Comparison of ENCODE assay signal across 7 cellular contexts in the genomic region with DNA sequence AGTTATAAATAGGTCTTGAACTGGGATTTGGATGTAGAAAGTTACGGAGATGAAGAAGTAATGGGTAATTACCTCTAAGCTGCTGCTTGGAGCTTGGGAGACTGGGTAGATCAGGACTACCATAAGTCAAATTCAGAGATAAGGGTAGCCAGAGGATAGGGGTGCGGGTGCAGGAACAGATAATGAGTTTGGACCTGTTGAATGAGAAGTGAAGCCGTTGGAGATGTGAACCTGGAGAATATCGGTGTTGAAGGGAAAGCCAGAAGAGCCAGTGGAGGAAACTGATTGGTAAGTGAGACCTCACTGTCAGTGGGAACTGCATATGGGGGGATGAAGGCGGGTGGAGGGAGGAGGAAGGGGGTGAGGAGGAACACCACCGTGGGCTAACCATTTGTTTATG. TPM values are rescaled to one million over a fixed set of nuclear protein-coding genes. Genes with fewer than 3 reads are reported as not detected.
A peak's percentile ranks its signal among the peaks of the same experiment; 100 is the strongest.
DNase-seq lines count a peak whose midpoint lies in the region; ATAC-seq and TF ChIP-seq lines count a peak whose summit lies in the region.

No MANE protein-coding gene starts in this region.

- no peaks in the 10 kb centered on the region for H3K4me1 ChIP-seq in aorta (ENCODE audit: control insufficient read depth in 1 of 2, insufficient read depth in 2 of 2, low read length in 2 of 2)

- H3K27me3 ChIP-seq in H7 (ENCODE audit: control insufficient read depth, insufficient read depth, low read length) (peaks cover 1% of the 10 kb centered on the region; the same call in 1 of the 2 replicates), aorta (ENCODE audit: control insufficient read depth in 1 of 2, insufficient read depth in 2 of 2, low read length in 1 of 2) (no peaks in the 10 kb centered on the region)

- H3K36me3 ChIP-seq in H7 (replicated peaks; ENCODE audit: control insufficient read depth, insufficient read depth, low read length), result no peaks in the 10 kb centered on the region
- H3K36me3 ChIP-seq in SK-N-MC (ENCODE audit: insufficient read depth, low read length), result no peaks in the 10 kb centered on the region
- no peaks in the 10 kb centered on the region for H3K36me3 ChIP-seq in aorta (ENCODE audit: control insufficient read depth in 1 of 2, insufficient read depth in 2 of 2, low read length in 1 of 2)

- H3K27ac ChIP-seq in SK-N-MC, result no peak overlapping the region
- H3K27ac ChIP-seq in skin epidermis, result peak overlapping the region in 7 of 21 experiments; percentile 7 to 81 (median 78)
- H3K27ac ChIP-seq in aorta (ENCODE audit: low read depth in 1 of 2, low read length in 2 of 2), result no peak overlapping the region

- TF ChIP-seq CTCF in fibroblast of villous mesenchyme (IDR thresholded peaks at IDR 0.05; ENCODE audit: insufficient read depth, low read depth, low read length), result no peak

- ATAC-seq in HG03457 (IDR thresholded peaks at IDR 0.05; ENCODE audit: unreplicated experiment), result no peak
- no peak for ATAC-seq in aorta (ENCODE audit: low FRiP score)

- H3K4me3 ChIP-seq in H7 (ENCODE audit: insufficient read depth, low read depth, low read length) (peak overlapping the region; percentile 57), SK-N-MC (peak overlapping the region; percentile 77), fibroblast of villous mesenchyme (ENCODE audit: low read depth, low read length) (peak overlapping the region; percentile 69), skin epidermis (peak overlapping the region; percentile 40 to 55 (median 48)), aorta (ENCODE audit: low read length in 2 of 2) (peak overlapping the region in 1 of 2 donors; percentile 52)

- H3K9ac ChIP-seq in SK-N-MC (ENCODE audit: insufficient read length), result peak overlapping the region; percentile 74

- H3K9me3 ChIP-seq in SK-N-MC (ENCODE audit: low read depth, low read length), result no peaks in the 10 kb centered on the region
- H3K9me3 ChIP-seq in aorta (ENCODE audit: control insufficient read depth, low read length), result no peaks in the 10 kb centered on the region

- peak; percentile 7 for DNase-seq in H7
- DNase-seq in SK-N-MC (ENCODE audit: low read depth, low spot score), result no peak
- DNase-seq in fibroblast of villous mesenchyme (ENCODE audit: low read depth), result no peak
- DNase-seq in iPS-NIHi11 (ENCODE audit: low spot score), result no peak
- no peak for DNase-seq in aorta

- intact Hi-C loops in aorta (cut with DNase I), result no loop called here

- 19 to 33% methylated on average over 6 of the region's 6 CpGs for WGBS in aorta, 2 donors

RNA-seq across cellular contexts. Expression of gene FOXO4, which starts 0.6 kb away (rescaled TPM):
- total RNA-seq in H7 (2014; rRNA removed; shearing (Covaris generic)), result 15.4 and 18.6 TPM in 2 replicates
- total RNA-seq in fibroblast of villous mesenchyme, result 4.3 and 4.5 TPM in 2 replicates
- 10 to 100 TPM; 24.2 to 31.5 TPM for total RNA-seq in aorta
- polyA plus RNA-seq in aorta, result 10 to 100 TPM; 18.1 to 29.8 TPM

RNA-seq across cellular contexts. Expression of gene CXorf65, which starts 11.5 kb away (rescaled TPM):
- total RNA-seq in H7 (2014; rRNA removed; shearing (Covaris generic)), result 3.8 TPM in 1 of 2 replicates, not detected in the other
- total RNA-seq in fibroblast of villous mesenchyme (not detected in 2 replicates), aorta (not detected)
- polyA plus RNA-seq in aorta, result under 1 TPM in 1 of 2 donors, not detected in 1; 0.26 TPM

RNA-seq across cellular contexts. Expression of gene IL2RG, which starts 16.3 kb away (rescaled TPM):
- total RNA-seq in H7 (2014; rRNA removed; shearing (Covaris generic)), result not detected in 2 replicates
- total RNA-seq in fibroblast of villous mesenchyme (not detected in 2 replicates), aorta (1 to 10 TPM; 4.4 to 7.1 TPM)
- polyA plus RNA-seq in aorta, result 1 to 10 TPM; 1.4 to 7.6 TPM

RNA-seq across cellular contexts. Expression of gene MED12, which starts 23.4 kb away (rescaled TPM):
- total RNA-seq in H7 (2014; rRNA removed; shearing (Covaris generic)), result 19.0 and 24.1 TPM in 2 replicates
- total RNA-seq in fibroblast of villous mesenchyme (31.5 and 34.5 TPM in 2 replicates), aorta (10 to 100 TPM; 51.5 to 68.4 TPM)
- 10 to 100 TPM in 1 of 2 donors, 1 to 10 TPM in 1; 5.0 to 14.6 TPM for polyA plus RNA-seq in aorta

RNA-seq across cellular contexts. Expression of gene SNX12, which starts 26.9 kb away (rescaled TPM):
- total RNA-seq in H7 (2014; rRNA removed; shearing (Covaris generic)), result 66.3 and 85.8 TPM in 2 replicates
- total RNA-seq in fibroblast of villous mesenchyme, result 61.5 and 73.4 TPM in 2 replicates
- total RNA-seq in aorta, result 10 to 100 TPM; 50.2 to 60.4 TPM
- polyA plus RNA-seq in aorta, result 10 to 100 TPM; 31.8 to 66.0 TPM
